1 cellular context compared by ENCODE assay signal in genomic region chr11:107457558-107458271, GRCh38.
TF ChIP-seq lines count a peak whose summit lies in the region.

Gene CWF19L2 (minus strand): TSS chr11:107457825. CDS start chr11:107457816, 9 bp downstream.

TF ChIP-seq in K562, 482 proteins besides CTCF, POLR2A, EP300 and RAD21 (continued from another document and continues in another):
- TF ChIP-seq ARID4B (CRISPR knock-in tag; IDR thresholded peaks at IDR 0.05) = no peak
- TF ChIP-seq IRF2 (CRISPR knock-in tag; IDR thresholded peaks at IDR 0.05) = no peak
- TF ChIP-seq PKNOX1 (IDR thresholded peaks at IDR 0.05) = no peak
- TF ChIP-seq ZNF12 (CRISPR knock-in tag; IDR thresholded peaks at IDR 0.05) = no peak
- no peak for TF ChIP-seq SMC3 (conservative IDR thresholded peaks at IDR 0.05; ENCODE audit: insufficient read depth, low read depth, low read length)
- no peak for TF ChIP-seq SMARCC2 (IDR thresholded peaks at IDR 0.05; ENCODE audit: low read depth)
- TF ChIP-seq E2F5 (CRISPR knock-in tag; IDR thresholded peaks at IDR 0.05) = no peak
- no peak for TF ChIP-seq MXI1 (IDR thresholded peaks at IDR 0.05; ENCODE audit: low read depth, low read length)
- no peak for TF ChIP-seq PHTF2 (CRISPR knock-in tag; IDR thresholded peaks at IDR 0.05)
- TF ChIP-seq ZNF143 (CRISPR knock-in tag; IDR thresholded peaks at IDR 0.05) = no peak
- no peak for TF ChIP-seq ARNT (IDR thresholded peaks at IDR 0.05)
- TF ChIP-seq XRCC4 (IDR thresholded peaks at IDR 0.05; ENCODE audit: extremely low read depth, insufficient read depth, insufficient read length) = no peak
- TF ChIP-seq ZNF263 (CRISPR knock-in tag; IDR thresholded peaks at IDR 0.05; ENCODE audit: borderline replicate concordance) = no peak
- TF ChIP-seq PTTG1 (tag; IDR thresholded peaks at IDR 0.05; ENCODE audit: low read depth) = no peak
- TF ChIP-seq RBM39 (optimal IDR thresholded peaks at IDR 0.05; ENCODE audit: low read depth, low read length) = no peak
- no peak for TF ChIP-seq HDGF (IDR thresholded peaks at IDR 0.05)
- TF ChIP-seq KHSRP (IDR thresholded peaks at IDR 0.05) = no peak
- TF ChIP-seq POLR2H (tag; IDR thresholded peaks at IDR 0.05; ENCODE audit: low read depth) = peak; percentile 83
- TF ChIP-seq ZKSCAN8 (CRISPR knock-in tag; IDR thresholded peaks at IDR 0.05) = no peak
- TF ChIP-seq NFXL1 (CRISPR knock-in tag; IDR thresholded peaks at IDR 0.05) = no peak
- TF ChIP-seq SIN3B (IDR thresholded peaks at IDR 0.05; ENCODE audit: low read depth) = peak; percentile 87
- TF ChIP-seq E2F6 (IDR thresholded peaks at IDR 0.05; ENCODE audit: borderline replicate concordance in 1 of 2, extremely low read depth in 1 of 2, insufficient read depth in 1 of 2, insufficient read length in 1 of 2, low read depth in 1 of 2, low read length in 1 of 2, poor library complexity in 1 of 2, severe bottlenecking in 1 of 2) = no peak
- TF ChIP-seq ZBTB49 (CRISPR knock-in tag; IDR thresholded peaks at IDR 0.05; ENCODE audit: borderline replicate concordance) = no peak
- no peak for TF ChIP-seq JUN (IDR thresholded peaks at IDR 0.05; ENCODE audit: borderline replicate concordance, low read depth, low read length)
- no peak for TF ChIP-seq JUN (CRISPR knock-in tag; IDR thresholded peaks at IDR 0.05; ENCODE audit: borderline replicate concordance)
- TF ChIP-seq HMBOX1 (IDR thresholded peaks at IDR 0.05) = no peak
- TF ChIP-seq IRF1 (CRISPR knock-in tag; IDR thresholded peaks at IDR 0.05; ENCODE audit: borderline replicate concordance) = no peak
- no peak for TF ChIP-seq ZNF77 (CRISPR knock-in tag; IDR thresholded peaks at IDR 0.05)
- TF ChIP-seq RHOXF2B (CRISPR knock-in tag; conservative IDR thresholded peaks at IDR 0.05) = no peak
- no peak for TF ChIP-seq RBM25 (IDR thresholded peaks at IDR 0.05; ENCODE audit: low read depth, low read length, severe bottlenecking)
- no peak for TF ChIP-seq SRSF3 (IDR thresholded peaks at IDR 0.05; ENCODE audit: insufficient read depth, low read length)
- TF ChIP-seq CREB1 (IDR thresholded peaks at IDR 0.05) = peak; percentile 44; the same call in 1 of the 2 replicates
- no peak for TF ChIP-seq CREB1 (CRISPR knock-in tag; IDR thresholded peaks at IDR 0.05)
- TF ChIP-seq BCL6 (CRISPR knock-in tag; IDR thresholded peaks at IDR 0.05) = no peak
- peak; percentile 84 for TF ChIP-seq PRDM10 (IDR thresholded peaks at IDR 0.05; ENCODE audit: partially characterized antibody)
- no peak for TF ChIP-seq ETS1 (conservative IDR thresholded peaks at IDR 0.05; ENCODE audit: control insufficient read depth, low read depth, low read length)
- TF ChIP-seq TRIM28 (IDR thresholded peaks at IDR 0.05) = no peak
- no peak for TF ChIP-seq EGR1 (conservative IDR thresholded peaks at IDR 0.05)
- TF ChIP-seq HMGXB4 (CRISPR knock-in tag; IDR thresholded peaks at IDR 0.05) = no peak
- no peak for TF ChIP-seq SMAD4 (CRISPR knock-in tag; conservative IDR thresholded peaks at IDR 0.05)
- no peak for TF ChIP-seq NR2C1 (IDR thresholded peaks at IDR 0.05)
- TF ChIP-seq NR2C1 (tag; IDR thresholded peaks at IDR 0.05) = no peak
- TF ChIP-seq ZNF395 (CRISPR knock-in tag; IDR thresholded peaks at IDR 0.05) = peak; percentile 69
- no peak for TF ChIP-seq RBM22 (IDR thresholded peaks at IDR 0.05; ENCODE audit: low read depth, low read length, poor library complexity, severe bottlenecking)
